ENCODE assay signal across 18 cellular contexts in the genomic region with DNA sequence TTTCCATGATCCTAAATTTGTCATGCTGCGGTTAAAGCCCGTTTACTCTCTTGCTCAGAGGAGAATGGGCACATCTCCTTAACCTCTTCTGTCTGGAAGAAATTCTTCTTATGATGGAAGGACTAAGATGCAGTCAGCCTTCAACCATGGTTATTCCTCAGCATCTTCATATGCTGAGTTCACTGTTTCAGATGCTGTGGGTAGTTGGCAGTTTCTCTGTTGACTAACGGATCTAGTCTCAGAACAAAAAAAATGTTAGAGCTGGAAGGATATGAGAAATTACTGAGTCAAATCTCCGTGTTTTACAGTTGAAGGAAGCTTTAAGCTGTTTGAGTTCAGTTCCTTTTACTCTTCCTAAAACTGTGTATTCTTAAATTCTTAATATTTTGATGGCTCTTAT. TPM values are rescaled to one million over a fixed set of nuclear protein-coding genes. Genes with fewer than 3 reads are reported as not detected.
DNase-seq lines count a peak whose midpoint lies in the region; ATAC-seq and TF ChIP-seq lines count a peak whose summit lies in the region.
"Had no signal": no experiment of that assay in that cellular context is flagged by ENCODE, and none has a peak within 500 bp of the region (broad histone marks: within the 10 kb centered on the region; RNA-seq: fewer than 3 reads in every experiment).

No MANE protein-coding gene starts in this region.

- DNase-seq in GM04504 (ENCODE audit: low read depth) = peak; percentile 5
- peak; percentile 25 for DNase-seq in IMR-90
- no peak for DNase-seq in activated T-helper 2 cell treated with anti-CD3 and anti-CD28 coated beads, Interferon-gamma antibody, Interleukin-2, Interleukin-4, amounts not matched to agents 10 μg/mL and 5 μg/mL and 100 μg/mL, durations not matched to agents 14 hours and 24 hours and 36 hours (ENCODE audit: low spot score)
- DNase-seq in neural progenitor cell (ENCODE audit: low spot score) = no peak
- no peak for DNase-seq in mesothelial cell of epicardium (ENCODE audit: low spot score in 2 of 2, unreplicated experiment in 2 of 2)
- DNase-seq in ACHN = no peak
- DNase-seq in AG08395 (ENCODE audit: low spot score) = no peak
- DNase-seq: C1 segment of cervical spinal cord; DMS153; EL; HCEC 1CT; NCI-H1436; NCI-H226; NCI-H526 treated with DMSO at 0.1 percent for 48 hours; NK-92 treated with Interleukin-12 subunit alpha and Interleukin-12 subunit beta, amount 100 ng/mL, for 24 hours; PC-3 had no signal

- WGBS in IMR-90 (ENCODE audit: extremely low coverage in 2 of 2, insufficient read length in 1 of 2), 2 experiments = no CpG with 5 or more reads among the region's 4 CpGs

- peaks cover 30% of the 10 kb centered on the region for H3K4me1 Mint-ChIP-seq in activated T-helper 2 cell treated with anti-CD3 and anti-CD28 coated beads, Interferon-gamma antibody, Interleukin-2, Interleukin-4, amounts not matched to agents 10 μg/mL and 5 μg/mL and 100 μg/mL, durations not matched to agents 14 hours and 24 hours and 36 hours (ENCODE audit: low read depth)
- H3K4me1 Mint-ChIP-seq in neural progenitor cell = peaks cover 21% of the 10 kb centered on the region
- H3K4me1 Mint-ChIP-seq in mesothelial cell of epicardium = peaks cover 17% of the 10 kb centered on the region

- H3K9me3 Mint-ChIP-seq in activated T-helper 2 cell treated with anti-CD3 and anti-CD28 coated beads, Interferon-gamma antibody, Interleukin-2, Interleukin-4, amounts not matched to agents 10 μg/mL and 5 μg/mL and 100 μg/mL, durations not matched to agents 14 hours and 24 hours and 36 hours = peaks cover 5% of the 10 kb centered on the region
- H3K9me3 Mint-ChIP-seq in neural progenitor cell (peaks cover 6% of the 10 kb centered on the region), mesothelial cell of epicardium (peaks cover 4% of the 10 kb centered on the region)

- H2AFZ ChIP-seq in IMR-90 (replicated peaks; ENCODE audit: low read length, poor library complexity) (no peak overlapping the region), neural progenitor cell (replicated peaks) (peak overlapping the region; percentile 7)

- CTCF ChIA-PET in IMR-90 (lab: Yijun Ruan, JAX) = no interaction called here

- H4K20me1 ChIP-seq in IMR-90 (ENCODE audit: insufficient read depth, low read length) = no peaks in the 10 kb centered on the region
- H4K20me1 ChIP-seq in neural progenitor cell (ENCODE audit: low read depth) = no peaks in the 10 kb centered on the region

- H3K36me3 ChIP-seq in IMR-90 (ENCODE audit: control insufficient read depth, insufficient read depth, low read length) = no peaks in the 10 kb centered on the region
- H3K36me3 ChIP-seq in neural progenitor cell = no peaks in the 10 kb centered on the region

- H3K79me2 ChIP-seq in neural progenitor cell (ENCODE audit: low read depth) = no peaks in the 10 kb centered on the region

- no peak overlapping the region for H3K9ac ChIP-seq in IMR-90 (ENCODE audit: low read depth, low read length)
- no peak overlapping the region for H3K9ac ChIP-seq in neural progenitor cell

- H3K23ac ChIP-seq in IMR-90 (ENCODE audit: low read depth, low read length) = no peak overlapping the region

- no peak for ATAC-seq in IMR-90 (ENCODE audit: low read depth)
- ATAC-seq: PC-3, Right ventricle myocardium inferior had no signal

- H2BK120ac ChIP-seq in IMR-90 (ENCODE audit: low read depth, low read length) = no peak overlapping the region

- H3K9me1 ChIP-seq in IMR-90 (ENCODE audit: insufficient read depth, low read length) = peaks cover 2% of the 10 kb centered on the region; the same call in 1 of the 2 replicates

- TF ChIP-seq RAD21 in IMR-90 (IDR thresholded peaks at IDR 0.05; ENCODE audit: low read length) = no peak

- no peak for TF ChIP-seq CTCF in IMR-90 (conservative IDR thresholded peaks at IDR 0.05; ENCODE audit: low read depth, low read length)
- TF ChIP-seq CTCF in neural progenitor cell (IDR thresholded peaks at IDR 0.05) = no peak
- TF ChIP-seq CTCF in mesothelial cell of epicardium (IDR thresholded peaks at IDR 0.05; ENCODE audit: unreplicated experiment) = no peak

- H3K27me3 Mint-ChIP-seq in activated T-helper 2 cell treated with anti-CD3 and anti-CD28 coated beads, Interferon-gamma antibody, Interleukin-2, Interleukin-4, amounts not matched to agents 10 μg/mL and 5 μg/mL and 100 μg/mL, durations not matched to agents 14 hours and 24 hours and 36 hours (ENCODE audit: low read depth) = no peaks in the 10 kb centered on the region
- H3K27me3 Mint-ChIP-seq in neural progenitor cell (ENCODE audit: insufficient read depth, low read depth) (no peaks in the 10 kb centered on the region), mesothelial cell of epicardium (ENCODE audit: low read depth) (no peaks in the 10 kb centered on the region)

- no peak overlapping the region for H3K4ac ChIP-seq in IMR-90 (ENCODE audit: low read depth, low read length)

- BruUV-seq in IMR-90 (replicated peaks; lab: Mats Ljungman, UMichigan) = no TSS peak

- intact Hi-C loops in IMR-90 (cut with micrococcal nuclease) = no loop called here
- intact Hi-C loops in activated T-helper 2 cell treated with anti-CD3 and anti-CD28 coated beads, Interferon-gamma antibody, Interleukin-2, Interleukin-4, amounts not matched to agents 10 μg/mL and 5 μg/mL and 100 μg/mL, durations not matched to agents 14 hours and 24 hours and 36 hours (cut with micrococcal nuclease) = no loop called here

- no peak overlapping the region for H3K27ac ChIP-seq in IMR-90 (ENCODE audit: insufficient read depth, low read length)
- H3K27ac ChIP-seq in neural progenitor cell = no peak overlapping the region
- H3K27ac ChIP-seq: SK-N-MC had no signal

- H4K91ac ChIP-seq in IMR-90 (ENCODE audit: insufficient read depth, low read depth, low read length) = no peak overlapping the region

- H3K4me3 Mint-ChIP-seq in activated T-helper 2 cell treated with anti-CD3 and anti-CD28 coated beads, Interferon-gamma antibody, Interleukin-2, Interleukin-4, amounts not matched to agents 10 μg/mL and 5 μg/mL and 100 μg/mL, durations not matched to agents 14 hours and 24 hours and 36 hours (ENCODE audit: low read depth) = no peak overlapping the region
- H3K4me3 Mint-ChIP-seq in neural progenitor cell = no peak overlapping the region
- no peak overlapping the region for H3K4me3 Mint-ChIP-seq in mesothelial cell of epicardium

- H3K27me3 ChIP-seq in IMR-90 (ENCODE audit: control insufficient read depth, insufficient read depth, low read length) = no peaks in the 10 kb centered on the region
- H3K27me3 ChIP-seq in neural progenitor cell = no peaks in the 10 kb centered on the region

- no peak overlapping the region for H2AK9ac ChIP-seq in IMR-90 (replicated peaks; ENCODE audit: low read depth, low read length, poor library complexity)

- H4K8ac ChIP-seq in IMR-90 (ENCODE audit: low read depth in 2 of 2, low read length in 2 of 2) = no peak overlapping the region

- H4K5ac ChIP-seq in IMR-90 (ENCODE audit: low read depth, low read length) = no peak overlapping the region

- no peaks in the 10 kb centered on the region for H3K79me1 ChIP-seq in IMR-90 (ENCODE audit: low read depth in 1 of 2, low read length in 2 of 2)

- H3K4me3 ChIP-seq in IMR-90 (ENCODE audit: insufficient read depth, low read depth, low read length) = no peak overlapping the region
- H3K4me3 ChIP-seq in neural progenitor cell = no peak overlapping the region
- H3K4me3 ChIP-seq: SK-N-MC had no signal

- H3K18ac ChIP-seq in IMR-90 (ENCODE audit: low read depth, low read length) = no peak overlapping the region

- no peak overlapping the region for H3K56ac ChIP-seq in IMR-90 (ENCODE audit: extremely low read depth, insufficient read depth, low read length)

- no peak overlapping the region for H2BK20ac ChIP-seq in IMR-90 (ENCODE audit: low read depth, low read length)

- peak overlapping the region; percentile 26 for H3K27ac Mint-ChIP-seq in activated T-helper 2 cell treated with anti-CD3 and anti-CD28 coated beads, Interferon-gamma antibody, Interleukin-2, Interleukin-4, amounts not matched to agents 10 μg/mL and 5 μg/mL and 100 μg/mL, durations not matched to agents 14 hours and 24 hours and 36 hours
- H3K27ac Mint-ChIP-seq in neural progenitor cell (no peak overlapping the region), mesothelial cell of epicardium (no peak overlapping the region)

- H2BK15ac ChIP-seq in IMR-90 (ENCODE audit: low read depth, low read length) = no peak overlapping the region

- no peak overlapping the region for H2AK5ac ChIP-seq in IMR-90 (ENCODE audit: low read depth, low read length)

- H3K36me3 Mint-ChIP-seq in activated T-helper 2 cell treated with anti-CD3 and anti-CD28 coated beads, Interferon-gamma antibody, Interleukin-2, Interleukin-4, amounts not matched to agents 10 μg/mL and 5 μg/mL and 100 μg/mL, durations not matched to agents 14 hours and 24 hours and 36 hours (ENCODE audit: low read depth) = peaks cover 4% of the 10 kb centered on the region
- H3K36me3 Mint-ChIP-seq in neural progenitor cell (no peaks in the 10 kb centered on the region), mesothelial cell of epicardium (no peaks in the 10 kb centered on the region)

- H3K4me1 ChIP-seq in IMR-90 (ENCODE audit: control insufficient read depth, insufficient read depth, low read length) (no peaks in the 10 kb centered on the region), neural progenitor cell (peaks cover 39% of the 10 kb centered on the region)

- peaks cover 25% of the 10 kb centered on the region for H3F3A ChIP-seq in neural progenitor cell (ENCODE audit: low read depth)

- POLR2A ChIA-PET in IMR-90 (lab: Charles Lee; ENCODE audit: unreplicated experiment) = no interaction called here

- dilution Hi-C loops in IMR-90 (cut with HindIII; ENCODE audit: low sequenced_read_pairs, unreplicated experiment) = no loop called here

- H2BK5ac ChIP-seq in IMR-90 (ENCODE audit: low read depth, low read length, poor library complexity, severe bottlenecking) = no peak overlapping the region

- no peak overlapping the region for H3K4me2 ChIP-seq in IMR-90 (ENCODE audit: low read depth, low read length)
- H3K4me2 ChIP-seq in neural progenitor cell = no peak overlapping the region

- no peak overlapping the region for H3K14ac ChIP-seq in IMR-90 (replicated peaks; ENCODE audit: low read depth, low read length)

- in situ Hi-C loops in IMR-90 (cut with MboI; ENCODE audit: low sequenced_read_pairs) (no loop called here), ACHN (cut with HindIII; ENCODE audit: low pct_ligation_motif_present, low pct_unique_long_range_greater_than_20kb, low sequenced_read_pairs) (no loop called here)

- H3K9me3 ChIP-seq in IMR-90 (ENCODE audit: control insufficient read depth, insufficient read depth, low read length) (no peaks in the 10 kb centered on the region), neural progenitor cell (ENCODE audit: low read depth) (no peaks in the 10 kb centered on the region)

- TF ChIP-seq POLR2A in IMR-90 (IDR thresholded peaks at IDR 0.05; ENCODE audit: low read depth, low read length) = no peak

RNA-seq across cellular contexts. Expression of a gene that starts 43.6 kb away (rescaled TPM):
- total RNA-seq in IMR-90 (2012; rRNA removed) (5.7 and 6.7 TPM in 2 replicates), neural progenitor cell (ENCODE audit: low replicate concordance) (65.5 and 107 TPM in 2 replicates), mesothelial cell of epicardium (55.0 to 56.9 TPM (median 55.6 TPM) in 3 replicates)
- polyA plus RNA-seq in IMR-90 (2012; rRNA removed) = 1.2 and 1.9 TPM in 2 replicates
- polyA plus RNA-seq in IMR-90 (2012; cell fraction: cytosol; rRNA removed) = 0.42 and 0.60 TPM in 2 replicates
- polyA plus RNA-seq in IMR-90 (2012; cell fraction: nucleus; rRNA removed; ENCODE audit: low replicate concordance) = 0.95 and 5.9 TPM in 2 replicates
- total RNA-seq in activated T-helper 2 cell treated with anti-CD3 and anti-CD28 coated beads, Interferon-gamma antibody, Interleukin-2, Interleukin-4, amounts not matched to agents 10 μg/mL and 5 μg/mL and 100 μg/mL, durations not matched to agents 14 hours and 24 hours and 36 hours = 31.2 and 31.4 TPM in 2 replicates

Comparison
In these comparisons a context has a peak if more than half of its experiments do, and no peak if none do; other contexts are left out.
1. DNase-seq: peak in GM04504 (single experiment) and IMR-90 (single experiment); none in activated T-helper 2 cell treated with anti-CD3 and anti-CD28 coated beads, Interferon-gamma antibody, Interleukin-2, Interleukin-4, amounts not matched to agents 10 μg/mL and 5 μg/mL and 100 μg/mL, durations not matched to agents 14 hours and 24 hours and 36 hours (single experiment), neural progenitor cell (single experiment), mesothelial cell of epicardium (0 of 2), ACHN (single experiment) and AG08395 (single experiment).